ENCODE assay signal across 12 cellular contexts in the genomic region with DNA sequence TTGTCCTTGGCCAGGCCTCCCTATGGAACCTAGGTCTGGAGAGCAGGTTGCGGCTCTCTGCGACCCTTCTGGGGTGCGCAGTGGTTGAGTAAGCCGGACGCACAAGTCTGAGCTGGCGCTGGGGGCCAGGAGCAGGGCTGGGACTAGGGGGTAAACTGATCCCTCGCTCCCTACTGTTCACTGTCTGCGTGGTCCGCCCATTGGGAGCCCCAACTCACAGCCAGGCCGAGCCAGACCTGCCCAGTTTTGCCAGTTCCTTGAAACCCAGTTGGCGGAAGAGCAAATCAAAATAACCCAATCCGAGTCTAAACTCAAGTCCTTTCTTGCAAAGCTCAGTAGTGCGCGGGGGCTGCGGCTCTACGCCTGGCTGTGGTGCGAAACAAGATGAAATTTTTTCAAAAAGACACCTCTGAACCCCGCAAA. TPM values are rescaled to one million over a fixed set of nuclear protein-coding genes. Genes with fewer than 3 reads are reported as not detected.
DNase-seq lines count a peak whose midpoint lies in the region; ATAC-seq and TF ChIP-seq lines count a peak whose summit lies in the region.
"Had no signal": no experiment of that assay in that cellular context is flagged by ENCODE, and none has a peak within 500 bp of the region (broad histone marks: within the 10 kb centered on the region; RNA-seq: fewer than 3 reads in every experiment).

No MANE protein-coding gene starts in this region.

- H3K4me1 ChIP-seq in Caco-2 (no peaks in the 10 kb centered on the region), body of pancreas (peaks cover 14% of the 10 kb centered on the region), iPS DF 6.9 (ENCODE audit: control insufficient read depth, insufficient read depth, low read length) (peaks cover 11% of the 10 kb centered on the region)
- peaks cover 15% of the 10 kb centered on the region for H3K4me1 ChIP-seq in effector memory CD4-positive, alpha-beta T cell (ENCODE audit: control insufficient read depth, insufficient read depth, low read length, poor library complexity, severe bottlenecking)

- H3K9me3 ChIP-seq in Caco-2 (no peaks in the 10 kb centered on the region), body of pancreas (no peaks in the 10 kb centered on the region), iPS DF 6.9 (ENCODE audit: control insufficient read depth, insufficient read depth, low read length) (no peaks in the 10 kb centered on the region)
- no peaks in the 10 kb centered on the region for H3K9me3 ChIP-seq in effector memory CD4-positive, alpha-beta T cell (ENCODE audit: control insufficient read depth, low read length)

- no peak for TF ChIP-seq CTCF in Caco-2 (IDR thresholded peaks at IDR 0.05; ENCODE audit: insufficient read depth in 1 of 2, low read depth in 1 of 2, low read length in 1 of 2, severe bottlenecking in 1 of 2, unreplicated experiment in 1 of 2)
- TF ChIP-seq CTCF in body of pancreas (IDR thresholded peaks at IDR 0.05): no peak
- no peak for TF ChIP-seq CTCF in retinal pigment epithelial cell (conservative IDR thresholded peaks at IDR 0.05; ENCODE audit: low read depth, low read length)

- H3K27me3 ChIP-seq in Caco-2 (replicated peaks; ENCODE audit: control insufficient read depth, insufficient read depth, low read length): no peaks in the 10 kb centered on the region
- no peaks in the 10 kb centered on the region for H3K27me3 ChIP-seq in body of pancreas
- no peaks in the 10 kb centered on the region for H3K27me3 ChIP-seq in iPS DF 6.9 (ENCODE audit: control insufficient read depth, insufficient read depth, low read length)
- H3K27me3 ChIP-seq in effector memory CD4-positive, alpha-beta T cell (replicated peaks; ENCODE audit: control insufficient read depth, insufficient read depth, low read length, poor library complexity, severe bottlenecking): peaks cover 27% of the 10 kb centered on the region

- BruUV-seq in Caco-2 (replicated peaks; lab: Mats Ljungman, UMichigan): no TSS peak

- H3K4me3 ChIP-seq in Caco-2 (ENCODE audit: low read depth, low read length) (peak overlapping the region; percentile 52), body of pancreas (peak overlapping the region in 1 of 2 donors; percentile 45), iPS DF 6.9 (ENCODE audit: low read length) (peak overlapping the region; percentile 87), retinal pigment epithelial cell (ENCODE audit: low read length) (peak overlapping the region; percentile 71)
- no peak overlapping the region for H3K4me3 ChIP-seq in effector memory CD4-positive, alpha-beta T cell (ENCODE audit: insufficient read depth, low read depth, low read length, poor library complexity, severe bottlenecking)

- POLR2A ChIA-PET in Caco-2 (lab: Charles Lee): no interaction called here

- H3K9me3 Mint-ChIP-seq in Caco-2 (ENCODE audit: unreplicated experiment): no peaks in the 10 kb centered on the region

- no peak for ATAC-seq in body of pancreas
- ATAC-seq in GM19455 (IDR thresholded peaks at IDR 0.05; ENCODE audit: unreplicated experiment): no peak
- no peak for ATAC-seq in GM18858 (IDR thresholded peaks at IDR 0.05; ENCODE audit: unreplicated experiment)
- no peak for ATAC-seq in GM21786 (IDR thresholded peaks at IDR 0.05; ENCODE audit: unreplicated experiment)

- no peak for DNase-seq in Caco-2
- no peak for DNase-seq in body of pancreas
- no peak for DNase-seq in iPS DF 6.9 (ENCODE audit: low read depth, low spot score)
- DNase-seq in retinal pigment epithelial cell (ENCODE audit: low read depth): no peak
- DNase-seq in effector memory CD4-positive, alpha-beta T cell: no peak
- DNase-seq: amniotic stem cell, DND-41, NCI-H510A treated with DMSO at 0.1 percent for 48 hours had no signal

- no peak overlapping the region for H3K27ac Mint-ChIP-seq in Caco-2 (ENCODE audit: unreplicated experiment)

- 46 to 47% methylated on average over 11 to 18 of the region's 18 CpGs for WGBS in body of pancreas, 2 donors
- no CpG with 5 or more reads among the region's 18 CpGs for WGBS in iPS DF 6.9 (ENCODE audit: insufficient coverage, insufficient read length)

- H3K36me3 Mint-ChIP-seq in Caco-2 (ENCODE audit: insufficient read depth, unreplicated experiment): peaks cover 9% of the 10 kb centered on the region

- intact Hi-C loops in Caco-2 (cut with micrococcal nuclease; ENCODE audit: unreplicated experiment) (no loop called here), body of pancreas (cut with DNase I) (no loop called here)

- CTCF ChIA-PET in Caco-2 (lab: Charles Lee): interaction anchor here (1.1 to 1.6 kb wide), 3 partner anchors 17 to 1049 kb away, joined by 3 to 9 read pairs (median 6); no protein-coding TSS in a partner anchor

- H3K4me3 Mint-ChIP-seq in Caco-2 (ENCODE audit: unreplicated experiment): peak overlapping the region; percentile 95

- peak in 1 of 3 donors; percentile 16 for TF ChIP-seq POLR2A in body of pancreas (IDR thresholded peaks at IDR 0.05)

- H3K36me3 ChIP-seq in Caco-2 (ENCODE audit: control insufficient read depth, insufficient read depth, low read length) (no peaks in the 10 kb centered on the region), body of pancreas (replicated peaks in 1 of 2; ENCODE audit: insufficient read depth in 1 of 2, low read depth in 2 of 2) (no peaks in the 10 kb centered on the region), iPS DF 6.9 (ENCODE audit: control insufficient read depth, insufficient read depth, low read length) (no peaks in the 10 kb centered on the region; the same call in 1 of the 2 replicates)
- H3K36me3 ChIP-seq in effector memory CD4-positive, alpha-beta T cell (ENCODE audit: control insufficient read depth, insufficient read depth, low read length): no peaks in the 10 kb centered on the region

- H3K4me1 Mint-ChIP-seq in Caco-2 (ENCODE audit: low read depth, unreplicated experiment): peaks cover 19% of the 10 kb centered on the region

- H3K27ac ChIP-seq in body of pancreas (peak overlapping the region in 3 of 4 donors; percentile 71 to 83 (median 79)), iPS DF 6.9 (ENCODE audit: low read length) (no peak overlapping the region)
- no peak overlapping the region for H3K27ac ChIP-seq in effector memory CD4-positive, alpha-beta T cell (ENCODE audit: insufficient read depth, low read length, poor library complexity, severe bottlenecking)

- peaks cover 11% of the 10 kb centered on the region for H3K27me3 Mint-ChIP-seq in Caco-2 (ENCODE audit: insufficient read depth, unreplicated experiment)

RNA-seq across cellular contexts. Expression of a gene that starts 17.5 kb away (rescaled TPM):
- 4.4 and 4.5 TPM in 2 replicates for total RNA-seq in Caco-2 (2022)
- 1 to 10 TPM; 8.8 to 9.2 TPM for total RNA-seq in body of pancreas
- total RNA-seq: HT-29 had no signal

Comparison
In these comparisons a context has a peak if more than half of its experiments do, and no peak if none do; other contexts are left out.
1. H3K27ac ChIP-seq: peak in body of pancreas (3 of 4); none in iPS DF 6.9 (single experiment) and effector memory CD4-positive, alpha-beta T cell (single experiment).